ENCODE assay signal across 1 cellular context in the genomic region with DNA sequence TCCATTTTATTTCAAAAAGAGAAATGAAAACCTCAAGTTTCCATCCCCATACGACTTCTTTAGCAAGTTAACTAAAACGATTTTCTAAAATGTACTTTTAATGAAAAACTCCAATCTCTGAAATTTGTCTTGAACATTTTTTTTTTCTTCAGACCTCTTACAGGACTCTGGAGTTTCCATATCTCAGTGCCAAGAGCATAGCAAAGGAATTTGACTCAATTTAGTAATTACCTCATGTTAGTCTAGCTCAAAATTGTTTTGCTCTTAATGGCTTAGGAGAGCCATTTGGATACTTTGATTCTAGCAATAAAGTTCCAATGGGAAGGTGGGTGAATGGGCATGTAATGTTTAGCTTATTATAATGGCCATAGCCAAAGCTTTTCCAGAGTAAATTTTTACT.
TF ChIP-seq lines count a peak whose summit lies in the region.

No MANE protein-coding gene starts in this region.

TF ChIP-seq in IMR-90, 13 proteins besides CTCF, POLR2A, EP300 and RAD21:
- TF ChIP-seq, protein P1, sequence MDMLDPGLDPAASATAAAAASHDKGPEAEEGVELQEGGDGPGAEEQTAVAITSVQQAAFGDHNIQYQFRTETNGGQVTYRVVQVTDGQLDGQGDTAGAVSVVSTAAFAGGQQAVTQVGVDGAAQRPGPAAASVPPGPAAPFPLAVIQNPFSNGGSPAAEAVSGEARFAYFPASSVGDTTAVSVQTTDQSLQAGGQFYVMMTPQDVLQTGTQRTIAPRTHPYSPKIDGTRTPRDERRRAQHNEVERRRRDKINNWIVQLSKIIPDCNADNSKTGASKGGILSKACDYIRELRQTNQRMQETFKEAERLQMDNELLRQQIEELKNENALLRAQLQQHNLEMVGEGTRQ (IDR thresholded peaks at IDR 0.05; ENCODE audit: low read depth, low read length), result no peak
- TF ChIP-seq CHD1 (IDR thresholded peaks at IDR 0.05; ENCODE audit: low read depth, low read length), result no peak
- TF ChIP-seq CEBPB (IDR thresholded peaks at IDR 0.05; ENCODE audit: low read depth, low read length), result no peak
- TF ChIP-seq, protein P2, sequence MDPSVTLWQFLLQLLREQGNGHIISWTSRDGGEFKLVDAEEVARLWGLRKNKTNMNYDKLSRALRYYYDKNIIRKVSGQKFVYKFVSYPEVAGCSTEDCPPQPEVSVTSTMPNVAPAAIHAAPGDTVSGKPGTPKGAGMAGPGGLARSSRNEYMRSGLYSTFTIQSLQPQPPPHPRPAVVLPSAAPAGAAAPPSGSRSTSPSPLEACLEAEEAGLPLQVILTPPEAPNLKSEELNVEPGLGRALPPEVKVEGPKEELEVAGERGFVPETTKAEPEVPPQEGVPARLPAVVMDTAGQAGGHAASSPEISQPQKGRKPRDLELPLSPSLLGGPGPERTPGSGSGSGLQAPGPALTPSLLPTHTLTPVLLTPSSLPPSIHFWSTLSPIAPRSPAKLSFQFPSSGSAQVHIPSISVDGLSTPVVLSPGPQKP (IDR thresholded peaks at IDR 0.05; ENCODE audit: borderline replicate concordance, low read depth, low read length), result no peak
- no peak for TF ChIP-seq MAZ (IDR thresholded peaks at IDR 0.05; ENCODE audit: borderline replicate concordance, low read depth, low read length)
- no peak for TF ChIP-seq SMC3 (IDR thresholded peaks at IDR 0.05; ENCODE audit: low read depth, low read length)
